In genomic region chr10:43361532-43362190, GRCh38 we compare ENCODE assay signal across 7 cellular contexts.
A peak's percentile ranks its signal among the peaks of the same experiment; 100 is the strongest.
DNase-seq lines count a peak whose midpoint lies in the region; ATAC-seq lines count a peak whose summit lies in the region.

No MANE protein-coding gene starts in this region.

- peaks cover 16% of the 10 kb centered on the region for H3K36me3 Mint-ChIP-seq in activated naive CD4-positive, alpha-beta T cell treated with anti-CD3 and anti-CD28 coated beads, Interleukin-2, amount 10 ng/mL, durations not matched to agents 7 days and 5 days

- H3K4me3 Mint-ChIP-seq in activated naive CD4-positive, alpha-beta T cell treated with anti-CD3 and anti-CD28 coated beads, Interleukin-2, amount 10 ng/mL, durations not matched to agents 7 days and 5 days, result peak overlapping the region; percentile 100
- peak overlapping the region; percentile 85 to 96 for H3K4me3 Mint-ChIP-seq in stimulated activated naive CD8-positive, alpha-beta T cell treated with anti-CD3 and anti-CD28 coated beads, Interleukin-15, amount 100 ng/mL, for 72 hours

- no peaks in the 10 kb centered on the region for H3K9me3 Mint-ChIP-seq in activated naive CD4-positive, alpha-beta T cell treated with anti-CD3 and anti-CD28 coated beads, Interleukin-2, amount 10 ng/mL, durations not matched to agents 7 days and 5 days
- no peaks in the 10 kb centered on the region for H3K9me3 Mint-ChIP-seq in stimulated activated naive CD8-positive, alpha-beta T cell treated with anti-CD3 and anti-CD28 coated beads, Interleukin-15, amount 100 ng/mL, for 72 hours

- peaks cover 9% of the 10 kb centered on the region for H3K27me3 Mint-ChIP-seq in activated naive CD4-positive, alpha-beta T cell treated with anti-CD3 and anti-CD28 coated beads, Interleukin-2, amount 10 ng/mL, durations not matched to agents 7 days and 5 days
- H3K27me3 Mint-ChIP-seq in stimulated activated naive CD8-positive, alpha-beta T cell treated with anti-CD3 and anti-CD28 coated beads, Interleukin-15, amount 100 ng/mL, for 72 hours, result no peaks in the 10 kb centered on the region

- H3K4me1 Mint-ChIP-seq in activated naive CD4-positive, alpha-beta T cell treated with anti-CD3 and anti-CD28 coated beads, Interleukin-2, amount 10 ng/mL, durations not matched to agents 7 days and 5 days, result peaks cover 45% of the 10 kb centered on the region
- H3K4me1 Mint-ChIP-seq in stimulated activated naive CD8-positive, alpha-beta T cell treated with anti-CD3 and anti-CD28 coated beads, Interleukin-15, amount 100 ng/mL, for 72 hours, result peaks cover 33% of the 10 kb centered on the region

- CTCF ChIA-PET in activated naive CD4-positive, alpha-beta T cell treated with anti-CD3 and anti-CD28 coated beads, Interleukin-2, amount 10 ng/mL, durations not matched to agents 7 days and 5 days (lab: Charles Lee), result interaction anchor here (2.4 kb wide), 1 partner anchor 12 kb away, joined by 9 read pairs; no protein-coding TSS in a partner anchor

- peak overlapping the region; percentile 99 for H3K27ac Mint-ChIP-seq in activated naive CD4-positive, alpha-beta T cell treated with anti-CD3 and anti-CD28 coated beads, Interleukin-2, amount 10 ng/mL, durations not matched to agents 7 days and 5 days
- H3K27ac Mint-ChIP-seq in stimulated activated naive CD8-positive, alpha-beta T cell treated with anti-CD3 and anti-CD28 coated beads, Interleukin-15, amount 100 ng/mL, for 72 hours, result peak overlapping the region; percentile 98 to 99

- ATAC-seq in HG02870 (IDR thresholded peaks at IDR 0.05; ENCODE audit: unreplicated experiment), result peak; percentile 0
- peak; percentile 46 for ATAC-seq in stimulated activated naive CD8-positive, alpha-beta T cell treated with anti-CD3 and anti-CD28 coated beads, Interleukin-15, amount 100 ng/mL, for 72 hours

- peak; percentile 30 for DNase-seq in activated naive CD4-positive, alpha-beta T cell treated with anti-CD3 and anti-CD28 coated beads, Interleukin-2, amount 10 ng/mL, durations not matched to agents 7 days and 5 days
- DNase-seq in iPS-NIHi11 (ENCODE audit: low spot score) (peak; percentile 4), NCI-H526 (lab: John Stamatoyannopoulos, UW) (no peak), NCI-H1436 treated with DMSO at 0.1 percent for 48 hours (lab: John Stamatoyannopoulos, UW) (no peak), hepatic stellate cell (ENCODE audit: low spot score) (no peak)
- peak in 1 of 2 donors; percentile 38 for DNase-seq in stimulated activated naive CD8-positive, alpha-beta T cell treated with anti-CD3 and anti-CD28 coated beads, Interleukin-15, amount 100 ng/mL, for 72 hours

Comparison
In these comparisons a context has a peak if more than half of its experiments do, and no peak if none do; other contexts are left out.
1. DNase-seq: peak in activated naive CD4-positive, alpha-beta T cell treated with anti-CD3 and anti-CD28 coated beads, Interleukin-2, amount 10 ng/mL, durations not matched to agents 7 days and 5 days (single experiment) and iPS-NIHi11 (single experiment); none in NCI-H526 (0 of 2), NCI-H1436 treated with DMSO at 0.1 percent for 48 hours (single experiment) and hepatic stellate cell (single experiment).